ENCODE assay signal across 9 cellular contexts in the genomic region with DNA sequence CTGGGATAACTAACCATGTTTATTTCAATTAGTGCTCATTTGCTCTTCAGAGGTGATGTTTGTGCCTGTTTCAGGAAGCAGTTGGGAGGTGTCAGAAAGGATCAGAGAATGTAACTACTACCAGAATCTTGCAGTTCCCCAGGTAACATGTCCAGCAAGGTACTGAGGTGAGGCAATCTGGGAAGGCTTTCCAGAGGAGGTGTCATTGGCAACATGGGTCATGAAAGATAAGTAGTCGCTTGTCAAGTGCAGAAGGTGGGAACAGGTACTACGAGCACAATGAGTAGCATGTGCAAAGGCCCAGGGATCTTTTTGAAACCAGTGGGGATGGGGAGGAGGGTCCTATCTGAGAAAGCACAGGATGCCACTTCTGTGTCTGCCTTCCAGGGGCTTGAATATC. TPM values are rescaled to one million over a fixed set of nuclear protein-coding genes. Genes with fewer than 3 reads are reported as not detected.
"Had no signal": no experiment of that assay in that cellular context is flagged by ENCODE, and none has a peak within 500 bp of the region (broad histone marks: within the 10 kb centered on the region; RNA-seq: fewer than 3 reads in every experiment).

No MANE protein-coding gene starts in this region.

- FAIRE-seq: G401.6, GM12878, GM12891, GM12892, GM18507, GM19239 had no signal

- ATAC-seq: GM12878 had no signal

- H3K4me3 ChIP-seq: GM12878 had no signal

- DNase-seq: GDM1, GF-D8 had no signal

RNA-seq across cellular contexts. Expression of a gene that starts 4.8 kb away (rescaled TPM):
- total RNA-seq: G401, GM12878 had no signal
- polyA plus RNA-seq: GM12878 had no signal
